Comparison of ENCODE assay signal across 35 cellular contexts in the genomic region with DNA sequence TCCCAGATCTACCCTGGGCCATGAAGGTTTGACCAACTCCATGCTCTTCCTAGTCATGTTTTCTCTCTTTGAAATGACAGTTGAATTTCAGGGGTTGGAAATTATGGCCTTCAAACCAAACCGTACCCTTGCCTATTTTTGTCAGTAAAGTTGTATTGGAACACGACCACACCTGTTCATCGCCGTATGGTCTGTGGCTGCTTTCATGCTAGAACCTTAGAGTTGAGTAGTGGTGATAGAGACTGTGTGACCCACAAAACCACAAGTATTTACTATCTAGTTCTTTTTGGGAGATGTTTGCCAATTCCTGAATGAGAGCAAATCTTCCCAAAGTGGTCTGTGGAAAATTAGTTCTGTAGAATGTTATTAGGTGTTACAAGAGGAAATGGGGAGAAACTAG. TPM values are rescaled to one million over a fixed set of nuclear protein-coding genes. Genes with fewer than 3 reads are reported as not detected.
"Had no signal": no experiment of that assay in that cellular context is flagged by ENCODE, and none has a peak within 500 bp of the region (broad histone marks: within the 10 kb centered on the region; RNA-seq: fewer than 3 reads in every experiment).

No MANE protein-coding gene starts in this region.

- H3K4me1 ChIP-seq: left lung, lower lobe of right lung, neural progenitor cell, prostate gland, spleen, suprapubic skin, tibial artery, upper lobe of right lung, uterus had no signal

- H3K27ac ChIP-seq: left lung, lower lobe of right lung, neural progenitor cell, neutrophil, ovary, prostate gland, spleen, suprapubic skin, thoracic aorta, tibial artery, upper lobe of right lung, uterus had no signal

- H3K36me3 ChIP-seq: left lung, lower lobe of right lung, neural progenitor cell, ovary, prostate gland, spleen, suprapubic skin, thoracic aorta, tibial artery, upper lobe of right lung, uterus had no signal

- H3K27ac Mint-ChIP-seq: immature natural killer cell; mesothelial cell of epicardium; natural killer cell; nephron progenitor cell; neural progenitor cell; stimulated activated effector memory CD8-positive, alpha-beta T cell treated with anti-CD3 and anti-CD28 coated beads, Interleukin-12 subunit alpha, Interleukin-12 subunit beta, amount 100 ng/mL, for 72 hours; stimulated activated naive CD8-positive, alpha-beta T cell treated with anti-CD3 and anti-CD28 coated beads, Interleukin-15, Interleukin-2, amounts not matched to agents 100 ng/mL and 50 ng/mL, for 24 hours had no signal

- H3K36me3 Mint-ChIP-seq: immature natural killer cell; mesothelial cell of epicardium; naive B cell; natural killer cell; neural progenitor cell; stimulated activated effector memory CD8-positive, alpha-beta T cell treated with anti-CD3 and anti-CD28 coated beads, Interleukin-12 subunit alpha, Interleukin-12 subunit beta, amount 100 ng/mL, for 72 hours had no signal

- H3K27me3 ChIP-seq: left lung, neural progenitor cell, neutrophil, ovary, spleen, suprapubic skin, tibial artery, upper lobe of right lung, uterus had no signal

- H3K4me3 ChIP-seq: left lung, lower lobe of right lung, neural progenitor cell, ovary, prostate gland, spleen, suprapubic skin, thoracic aorta, tibial artery, upper lobe of right lung, uterus had no signal

- DNase-seq: hypothalamus; immature natural killer cell; kidney; left colon; left lung; lower lobe of right lung; mesendoderm; naive B cell; natural killer cell; nephron progenitor cell; occipital lobe; ovary; retina; right cardiac atrium; small intestine; spleen; stimulated activated CD4-positive, alpha-beta T cell treated with anti-CD3 and anti-CD28 coated beads, Interleukin-4, amount 100 ng/mL, for 24 hours; stimulated activated naive CD4-positive, alpha-beta T cell; tibial artery; trophoblast cell; upper lobe of right lung; uterus had no signal

- FAIRE-seq: islet of Langerhans, kidney, small intestine had no signal

- H3K4me3 Mint-ChIP-seq: immature natural killer cell; mesothelial cell of epicardium; naive B cell; natural killer cell; nephron progenitor cell; neural progenitor cell; stimulated activated effector memory CD8-positive, alpha-beta T cell treated with anti-CD3 and anti-CD28 coated beads, Interleukin-12 subunit alpha, Interleukin-12 subunit beta, amount 100 ng/mL, for 72 hours; stimulated activated naive CD8-positive, alpha-beta T cell treated with anti-CD3 and anti-CD28 coated beads, Interleukin-15, Interleukin-2, amounts not matched to agents 100 ng/mL and 50 ng/mL, for 24 hours had no signal

- H3K4me1 Mint-ChIP-seq: nephron progenitor cell; neural progenitor cell; stimulated activated effector memory CD8-positive, alpha-beta T cell treated with anti-CD3 and anti-CD28 coated beads, Interleukin-12 subunit alpha, Interleukin-12 subunit beta, amount 100 ng/mL, for 72 hours had no signal

- H3K9me3 Mint-ChIP-seq: immature natural killer cell; natural killer cell; nephron progenitor cell; neural progenitor cell; stimulated activated effector memory CD8-positive, alpha-beta T cell treated with anti-CD3 and anti-CD28 coated beads, Interleukin-12 subunit alpha, Interleukin-12 subunit beta, amount 100 ng/mL, for 72 hours; stimulated activated naive CD8-positive, alpha-beta T cell treated with anti-CD3 and anti-CD28 coated beads, Interleukin-15, Interleukin-2, amounts not matched to agents 100 ng/mL and 50 ng/mL, for 24 hours had no signal

- H3K9me3 ChIP-seq: left lung, lower lobe of right lung, neutrophil, ovary, prostate gland, spleen, suprapubic skin, thoracic aorta, tibial artery, upper lobe of right lung, uterus had no signal

- H3K27me3 Mint-ChIP-seq: stimulated activated naive CD8-positive, alpha-beta T cell treated with anti-CD3 and anti-CD28 coated beads, Interleukin-15, Interleukin-2, amounts not matched to agents 100 ng/mL and 50 ng/mL, for 24 hours had no signal

- ATAC-seq: left colon; left lung; lower lobe of right lung; natural killer cell; right cardiac atrium; sciatic nerve; stimulated activated effector memory CD8-positive, alpha-beta T cell treated with anti-CD3 and anti-CD28 coated beads, Interleukin-12 subunit alpha, Interleukin-12 subunit beta, amount 100 ng/mL, for 72 hours; upper lobe of right lung had no signal

RNA-seq across cellular contexts. Expression of a gene that starts 26.1 kb away (rescaled TPM):
- total RNA-seq: kidney, left colon, left lung, liver, lower lobe of right lung, mononuclear cell, natural killer cell, spleen, subcutaneous adipose tissue, upper lobe of right lung had no signal
- polyA plus RNA-seq: ovary, spleen had no signal
